16 cellular contexts compared by ENCODE assay signal in the genomic region with DNA sequence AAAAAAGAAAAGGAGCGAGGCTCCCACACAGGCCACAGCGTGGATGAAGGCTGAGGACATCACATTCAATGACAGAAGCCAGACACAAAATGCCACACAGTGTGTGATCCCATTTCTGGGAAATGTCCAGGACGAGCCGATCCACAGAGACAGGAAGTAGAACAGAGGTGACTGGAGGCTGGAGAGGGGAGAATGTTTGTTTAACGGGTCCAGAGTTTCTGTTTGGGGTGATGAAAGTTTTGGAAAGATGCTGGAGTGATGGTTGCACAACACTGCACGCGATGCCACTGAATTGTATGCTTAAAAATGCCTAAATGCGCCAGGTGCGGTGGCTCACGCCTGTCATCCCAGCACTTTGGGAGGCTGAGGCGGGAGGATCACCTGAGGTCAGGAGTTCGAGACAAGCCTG. TPM values are rescaled to one million over a fixed set of nuclear protein-coding genes. Genes with fewer than 3 reads are reported as not detected.
DNase-seq lines count a peak whose midpoint lies in the region; ATAC-seq and TF ChIP-seq lines count a peak whose summit lies in the region.
"Had no signal": no experiment of that assay in that cellular context is flagged by ENCODE, and none has a peak within 500 bp of the region (broad histone marks: within the 10 kb centered on the region; RNA-seq: fewer than 3 reads in every experiment).

No MANE protein-coding gene starts in this region.

- H3K36me3 ChIP-seq in heart right ventricle (no peaks in the 10 kb centered on the region), right atrium auricular region (no peaks in the 10 kb centered on the region)

- 59 to 63% methylated on average over 12 of the region's 12 CpGs for WGBS in heart right ventricle, 2 donors

- H3K9me3 ChIP-seq in heart right ventricle (no peaks in the 10 kb centered on the region), right atrium auricular region (no peaks in the 10 kb centered on the region)

- no peak for DNase-seq in heart right ventricle
- no peak for DNase-seq in right atrium auricular region (ENCODE audit: low spot score)
- DNase-seq in left lobe of liver (ENCODE audit: low spot score) = peak; percentile 91
- DNase-seq in activated naive CD4-positive, alpha-beta T cell treated with anti-CD3 and anti-CD28 coated beads, Interleukin-2, amount 50 U/mL, for 16 hours = no peak
- DNase-seq in CD1c-positive myeloid dendritic cell (ENCODE audit: extremely low spot score) = no peak
- DNase-seq: AML-193; CD4-positive, CD25-positive, alpha-beta regulatory T cell; Kasumi-1; NCI-H1105 treated with DMSO at 0.1 percent for 48 hours; NCI-H1930; NCI-H2171; NCI-H446 treated with DMSO at 0.1 percent for 48 hours; NCI-H748 treated with DMSO at 0.1 percent for 48 hours; PC-9 had no signal

- no peaks in the 10 kb centered on the region for H3K27me3 ChIP-seq in heart right ventricle
- H3K27me3 ChIP-seq in right atrium auricular region = no peaks in the 10 kb centered on the region

- no peak overlapping the region for H3K27ac ChIP-seq in heart right ventricle
- no peak overlapping the region for H3K27ac ChIP-seq in right atrium auricular region
- H3K27ac ChIP-seq: PC-9 had no signal

- peak in 5 of 8 donors; percentile 43 to 89 (median 52) for ATAC-seq in heart right ventricle
- peak; percentile 80 for ATAC-seq in left lobe of liver
- no peak for ATAC-seq in HG03439 (IDR thresholded peaks at IDR 0.05; ENCODE audit: unreplicated experiment)

- intact Hi-C loops in heart right ventricle (cut with DNase I) = loop anchor here in 1 of 10 donors (10.0 kb wide), 1 partner anchor 1024 kb away; no protein-coding TSS in a partner anchor

- TF ChIP-seq CTCF in heart right ventricle (IDR thresholded peaks at IDR 0.05) (no peak), right atrium auricular region (IDR thresholded peaks at IDR 0.05) (no peak)

- H3K4me3 ChIP-seq in heart right ventricle (no peak overlapping the region), right atrium auricular region (no peak overlapping the region)
- H3K4me3 ChIP-seq: PC-9 had no signal

- H3K4me1 ChIP-seq in heart right ventricle = peaks cover 0 to 3% (median 0%) of the 10 kb centered on the region in 9 donors
- H3K4me1 ChIP-seq in right atrium auricular region = no peaks in the 10 kb centered on the region

RNA-seq across cellular contexts. Expression of a gene that starts 0.7 kb away (rescaled TPM):
- total RNA-seq in heart right ventricle = under 1 TPM in 1 of 10 donors, not detected in 9; 0.21 TPM
- not detected for polyA plus RNA-seq in heart right ventricle
- total RNA-seq in right atrium auricular region = not detected
- 0.40 TPM for total RNA-seq in left lobe of liver
- total RNA-seq: A673, PC-9 had no signal

RNA-seq across cellular contexts. Expression of a gene that starts 19.7 kb away (rescaled TPM):
- total RNA-seq in heart right ventricle = not detected
- polyA plus RNA-seq in heart right ventricle = under 1 TPM in 1 of 2 donors, not detected in 1; 0.01 TPM
- total RNA-seq in right atrium auricular region = not detected
- total RNA-seq in left lobe of liver = 0.93 TPM
- total RNA-seq: A673; CD4-positive, CD25-positive, alpha-beta regulatory T cell had no signal
- polyA plus RNA-seq: CD4-positive, CD25-positive, alpha-beta regulatory T cell had no signal

RNA-seq across cellular contexts. Expression of a gene that starts 31.5 kb away (rescaled TPM):
- total RNA-seq in heart right ventricle = not detected
- not detected for polyA plus RNA-seq in heart right ventricle
- not detected for total RNA-seq in right atrium auricular region
- 3.0 TPM for total RNA-seq in left lobe of liver
- total RNA-seq: A673; CD4-positive, CD25-positive, alpha-beta regulatory T cell had no signal
- polyA plus RNA-seq: CD4-positive, CD25-positive, alpha-beta regulatory T cell had no signal

RNA-seq across cellular contexts. Expression of a gene that starts 32.6 kb away (rescaled TPM):
- total RNA-seq in heart right ventricle (100 to 1,000 TPM; 451 to 574 (median 513) TPM), right atrium auricular region (100 to 1,000 TPM; 368 to 648 TPM), left lobe of liver (164 TPM)
- 1,000 to 10,000 TPM in 1 of 2 donors, 100 to 1,000 TPM in 1; 760 to 1,143 TPM for polyA plus RNA-seq in heart right ventricle

RNA-seq across cellular contexts. Expression of a gene that starts 33.7 kb away (rescaled TPM):
- 1 to 10 TPM; 1.3 to 3.9 (median 2.5) TPM for total RNA-seq in heart right ventricle
- polyA plus RNA-seq in heart right ventricle = 1 to 10 TPM; 1.4 to 5.8 TPM
- 1 to 10 TPM; 2.6 to 4.1 TPM for total RNA-seq in right atrium auricular region
- 3.9 TPM for total RNA-seq in left lobe of liver
